In the genomic region with DNA sequence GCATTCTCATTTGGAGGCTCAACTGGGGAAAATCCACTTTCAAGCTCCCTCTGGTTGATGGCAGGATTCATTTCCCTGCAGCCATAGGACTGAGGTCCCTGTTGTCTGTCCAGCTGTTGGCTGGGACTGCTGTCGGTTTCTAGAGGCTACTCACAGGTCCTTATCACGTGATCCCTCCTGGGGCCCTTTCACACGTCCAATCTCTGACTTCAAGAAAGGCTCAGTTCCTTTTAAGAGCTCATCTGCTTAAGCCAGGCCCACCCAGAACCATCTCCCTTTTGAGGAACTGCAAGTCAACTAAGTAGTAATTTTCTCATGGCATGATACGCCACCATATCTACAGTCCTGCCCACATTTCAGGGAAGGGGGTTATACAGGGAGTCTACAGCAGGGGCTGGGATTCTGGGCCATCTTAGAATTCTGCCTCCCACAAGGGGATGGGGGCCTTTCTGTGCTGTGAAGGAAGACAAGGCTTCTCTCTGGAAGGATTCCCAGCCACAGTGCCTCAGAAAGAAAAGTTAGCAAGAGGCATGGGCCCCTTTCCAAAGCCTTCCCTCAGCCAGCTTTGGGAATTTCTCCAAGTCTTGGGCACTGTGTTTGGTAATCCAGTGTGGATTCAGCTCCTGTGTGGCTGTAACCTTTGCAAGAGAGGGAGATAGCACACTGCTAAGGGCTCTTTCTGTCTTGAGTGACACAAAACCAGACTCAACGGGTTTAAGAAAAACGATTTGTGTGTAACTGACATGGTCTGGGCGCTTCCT, we compare ENCODE assay signal across 11 cellular contexts.
DNase-seq lines count a peak whose midpoint lies in the region; ATAC-seq and TF ChIP-seq lines count a peak whose summit lies in the region.
"Had no signal": no experiment of that assay in that cellular context is flagged by ENCODE, and none has a peak within 500 bp of the region (broad histone marks: within the 10 kb centered on the region; RNA-seq: fewer than 3 reads in every experiment).

No MANE protein-coding gene starts in this region.

- 67% methylated on average over 7 of the region's 7 CpGs for WGBS in esophagus muscularis mucosa
- 63% methylated on average over 7 of the region's 7 CpGs; no CpG with 5 or more reads in 1 of the 2 donors for WGBS in transverse colon (ENCODE audit: low coverage in 1 of 2), 2 donors

- no peaks in the 10 kb centered on the region for H3K9me3 Mint-ChIP-seq in activated naive CD8-positive, alpha-beta T cell treated with anti-CD3 and anti-CD28 coated beads, Interleukin-2, amount 50 U/mL, for 24 hours
- H3K9me3 Mint-ChIP-seq in CD8-positive, alpha-beta memory T cell: no peaks in the 10 kb centered on the region
- H3K9me3 Mint-ChIP-seq: activated naive CD8-positive, alpha-beta T cell treated with anti-CD3 and anti-CD28 coated beads, Interleukin-2, amount 10 ng/mL, durations not matched to agents 7 days and 5 days had no signal

- peak overlapping the region; percentile 71 to 76 (median 73) for H3K27ac ChIP-seq in esophagus muscularis mucosa (replicated peaks in 1 of 4)
- peak overlapping the region; percentile 31 to 65 (median 52) for H3K27ac ChIP-seq in transverse colon
- no peak overlapping the region for H3K27ac ChIP-seq in CD8-positive, alpha-beta memory T cell (ENCODE audit: low read depth, low read length)
- no peak overlapping the region for H3K27ac ChIP-seq in OCI-LY7 (ENCODE audit: low read depth, low read length, poor library complexity, severe bottlenecking)

- H3K4me3 Mint-ChIP-seq in activated naive CD8-positive, alpha-beta T cell treated with anti-CD3 and anti-CD28 coated beads, Interleukin-2, amount 50 U/mL, for 24 hours: no peak overlapping the region
- H3K4me3 Mint-ChIP-seq in CD8-positive, alpha-beta memory T cell: no peak overlapping the region
- H3K4me3 Mint-ChIP-seq: activated naive CD8-positive, alpha-beta T cell treated with anti-CD3 and anti-CD28 coated beads, Interleukin-2, amount 10 ng/mL, durations not matched to agents 7 days and 5 days; endodermal cell had no signal

- CTCF ChIA-PET in CD8-positive, alpha-beta memory T cell (lab: Charles Lee): no interaction called here
- CTCF ChIA-PET in OCI-LY7 (lab: Charles Lee; ENCODE audit: unreplicated experiment): no interaction called here

- TF ChIP-seq CTCF in esophagus muscularis mucosa (IDR thresholded peaks at IDR 0.05): no peak
- no peak for TF ChIP-seq CTCF in transverse colon (IDR thresholded peaks at IDR 0.05)
- no peak for TF ChIP-seq CTCF in OCI-LY7 (conservative IDR thresholded peaks at IDR 0.05; ENCODE audit: low read length)

- POLR2A ChIA-PET in CD8-positive, alpha-beta memory T cell (lab: Charles Lee): no interaction called here
- POLR2A ChIA-PET in OCI-LY7 (lab: Charles Lee): no interaction called here

- H3K9me3 ChIP-seq in esophagus muscularis mucosa (no peaks in the 10 kb centered on the region), transverse colon (no peaks in the 10 kb centered on the region), OCI-LY7 (ENCODE audit: low read length) (no peaks in the 10 kb centered on the region)
- H3K9me3 ChIP-seq in CD8-positive, alpha-beta memory T cell (ENCODE audit: low read length): no peaks in the 10 kb centered on the region

- in situ Hi-C loops in transverse colon (cut with MboI; ENCODE audit: low pct_ligation_motif_present in 1 of 4, low pct_unique_long_range_greater_than_20kb in 1 of 4, low sequenced_read_pairs in 3 of 4): no loop called here

- H3K4me3 ChIP-seq in esophagus muscularis mucosa (no peak overlapping the region), transverse colon (no peak overlapping the region), OCI-LY7 (ENCODE audit: low read depth, low read length, poor library complexity, severe bottlenecking) (no peak overlapping the region)
- no peak overlapping the region for H3K4me3 ChIP-seq in CD8-positive, alpha-beta memory T cell (ENCODE audit: low read length)

- H3K27me3 ChIP-seq in esophagus muscularis mucosa (no peaks in the 10 kb centered on the region), transverse colon (no peaks in the 10 kb centered on the region)
- no peaks in the 10 kb centered on the region for H3K27me3 ChIP-seq in CD8-positive, alpha-beta memory T cell (ENCODE audit: insufficient read depth, low read length, poor library complexity, severe bottlenecking)

- no peak overlapping the region for H3K27ac Mint-ChIP-seq in activated naive CD8-positive, alpha-beta T cell treated with anti-CD3 and anti-CD28 coated beads, Interleukin-2, amount 50 U/mL, for 24 hours
- H3K27ac Mint-ChIP-seq in CD8-positive, alpha-beta memory T cell: no peak overlapping the region
- H3K27ac Mint-ChIP-seq: activated naive CD8-positive, alpha-beta T cell treated with anti-CD3 and anti-CD28 coated beads, Interleukin-2, amount 10 ng/mL, durations not matched to agents 7 days and 5 days; endodermal cell had no signal

- no peaks in the 10 kb centered on the region for H3K79me2 ChIP-seq in OCI-LY7 (ENCODE audit: insufficient read depth, low read depth, low read length)

- H3K4me2 ChIP-seq in OCI-LY7 (ENCODE audit: low read length): no peak overlapping the region

- no peaks in the 10 kb centered on the region for H3K27me3 Mint-ChIP-seq in activated naive CD8-positive, alpha-beta T cell treated with anti-CD3 and anti-CD28 coated beads, Interleukin-2, amount 50 U/mL, for 24 hours
- H3K27me3 Mint-ChIP-seq in CD8-positive, alpha-beta memory T cell: peaks cover 0 to 6% of the 10 kb centered on the region in 2 donors

- DNase-seq in NCI-H446 treated with DMSO at 0.1 percent for 48 hours (lab: John Stamatoyannopoulos, UW): peak; percentile 2
- DNase-seq in esophagus muscularis mucosa (ENCODE audit: extremely low spot score): no peak
- peak; percentile 73 for DNase-seq in midbrain (lab: John Stamatoyannopoulos, UW)
- DNase-seq in transverse colon: no peak
- no peak for DNase-seq in activated naive CD8-positive, alpha-beta T cell treated with anti-CD3 and anti-CD28 coated beads, Interleukin-2, amount 50 U/mL, for 24 hours
- no peak for DNase-seq in CD8-positive, alpha-beta memory T cell
- no peak for DNase-seq in OCI-LY7 (ENCODE audit: low spot score)
- DNase-seq: activated naive CD8-positive, alpha-beta T cell treated with anti-CD3 and anti-CD28 coated beads, Interleukin-2, amount 10 ng/mL, durations not matched to agents 7 days and 5 days; DMS79 treated with DMSO at 0.1 percent for 48 hours; endodermal cell; Kasumi-1 had no signal

- no peaks in the 10 kb centered on the region for H4K20me1 ChIP-seq in OCI-LY7 (ENCODE audit: insufficient read depth, low read length)

- H3K4me1 Mint-ChIP-seq in activated naive CD8-positive, alpha-beta T cell treated with anti-CD3 and anti-CD28 coated beads, Interleukin-2, amount 50 U/mL, for 24 hours: peaks cover 2% of the 10 kb centered on the region
- H3K4me1 Mint-ChIP-seq in CD8-positive, alpha-beta memory T cell: no peaks in the 10 kb centered on the region
- H3K4me1 Mint-ChIP-seq: activated naive CD8-positive, alpha-beta T cell treated with anti-CD3 and anti-CD28 coated beads, Interleukin-2, amount 10 ng/mL, durations not matched to agents 7 days and 5 days had no signal

- intact Hi-C loops in esophagus muscularis mucosa (cut with DNase I): no loop called here
- intact Hi-C loops in transverse colon (cut with DNase I; ENCODE audit: low total_unique reads): no loop called here
- intact Hi-C loops in OCI-LY7 (cut with micrococcal nuclease; ENCODE audit: unreplicated experiment): no loop called here

- no peak for TF ChIP-seq EP300 in esophagus muscularis mucosa (IDR thresholded peaks at IDR 0.05)
- no peak for TF ChIP-seq EP300 in transverse colon (IDR thresholded peaks at IDR 0.05; ENCODE audit: low read depth)

- no peak overlapping the region for H2AFZ ChIP-seq in OCI-LY7 (ENCODE audit: low read length)

- no TSS peak for BruUV-seq in OCI-LY7 (replicated peaks; lab: Mats Ljungman, UMichigan)

- no peaks in the 10 kb centered on the region for H3K36me3 Mint-ChIP-seq in activated naive CD8-positive, alpha-beta T cell treated with anti-CD3 and anti-CD28 coated beads, Interleukin-2, amount 50 U/mL, for 24 hours (ENCODE audit: low read depth)
- no peaks in the 10 kb centered on the region for H3K36me3 Mint-ChIP-seq in CD8-positive, alpha-beta memory T cell
- H3K36me3 Mint-ChIP-seq: activated naive CD8-positive, alpha-beta T cell treated with anti-CD3 and anti-CD28 coated beads, Interleukin-2, amount 10 ng/mL, durations not matched to agents 7 days and 5 days had no signal

- H3K9me2 ChIP-seq in OCI-LY7 (ENCODE audit: insufficient read depth, low read length): no peaks in the 10 kb centered on the region

- H3K4me1 ChIP-seq in esophagus muscularis mucosa (peaks cover 20 to 47% (median 38%) of the 10 kb centered on the region in 4 donors), transverse colon (peaks cover 0 to 12% (median 0%) of the 10 kb centered on the region in 4 donors), OCI-LY7 (ENCODE audit: insufficient read depth, low read length, poor library complexity, severe bottlenecking) (peaks cover 19% of the 10 kb centered on the region)
- H3K4me1 ChIP-seq in CD8-positive, alpha-beta memory T cell (ENCODE audit: insufficient read depth, low read length): no peaks in the 10 kb centered on the region

- TF ChIP-seq POLR2A in esophagus muscularis mucosa (IDR thresholded peaks at IDR 0.05; ENCODE audit: low read depth): no peak
- no peak for TF ChIP-seq POLR2A in transverse colon (IDR thresholded peaks at IDR 0.05)

- no peak for ATAC-seq in activated naive CD8-positive, alpha-beta T cell treated with anti-CD3 and anti-CD28 coated beads, Interleukin-2, amount 50 U/mL, for 24 hours

- H3K36me3 ChIP-seq in esophagus muscularis mucosa (no peaks in the 10 kb centered on the region), transverse colon (no peaks in the 10 kb centered on the region), OCI-LY7 (ENCODE audit: insufficient read depth, low read length) (no peaks in the 10 kb centered on the region)
- H3K36me3 ChIP-seq in CD8-positive, alpha-beta memory T cell (ENCODE audit: insufficient read depth, low read length): no peaks in the 10 kb centered on the region

Comparison
In these comparisons a context has a peak if more than half of its experiments do, and no peak if none do; other contexts are left out.
1. DNase-seq: peak in NCI-H446 treated with DMSO at 0.1 percent for 48 hours (single experiment) and midbrain (single experiment); none in esophagus muscularis mucosa (single experiment), transverse colon (single experiment), activated naive CD8-positive, alpha-beta T cell treated with anti-CD3 and anti-CD28 coated beads, Interleukin-2, amount 50 U/mL, for 24 hours (single experiment), CD8-positive, alpha-beta memory T cell (0 of 5) and OCI-LY7 (single experiment).
2. H3K27ac ChIP-seq: peak in esophagus muscularis mucosa (4 of 4) and transverse colon (4 of 4); none in CD8-positive, alpha-beta memory T cell (single experiment) and OCI-LY7 (single experiment).